In the genomic region with DNA sequence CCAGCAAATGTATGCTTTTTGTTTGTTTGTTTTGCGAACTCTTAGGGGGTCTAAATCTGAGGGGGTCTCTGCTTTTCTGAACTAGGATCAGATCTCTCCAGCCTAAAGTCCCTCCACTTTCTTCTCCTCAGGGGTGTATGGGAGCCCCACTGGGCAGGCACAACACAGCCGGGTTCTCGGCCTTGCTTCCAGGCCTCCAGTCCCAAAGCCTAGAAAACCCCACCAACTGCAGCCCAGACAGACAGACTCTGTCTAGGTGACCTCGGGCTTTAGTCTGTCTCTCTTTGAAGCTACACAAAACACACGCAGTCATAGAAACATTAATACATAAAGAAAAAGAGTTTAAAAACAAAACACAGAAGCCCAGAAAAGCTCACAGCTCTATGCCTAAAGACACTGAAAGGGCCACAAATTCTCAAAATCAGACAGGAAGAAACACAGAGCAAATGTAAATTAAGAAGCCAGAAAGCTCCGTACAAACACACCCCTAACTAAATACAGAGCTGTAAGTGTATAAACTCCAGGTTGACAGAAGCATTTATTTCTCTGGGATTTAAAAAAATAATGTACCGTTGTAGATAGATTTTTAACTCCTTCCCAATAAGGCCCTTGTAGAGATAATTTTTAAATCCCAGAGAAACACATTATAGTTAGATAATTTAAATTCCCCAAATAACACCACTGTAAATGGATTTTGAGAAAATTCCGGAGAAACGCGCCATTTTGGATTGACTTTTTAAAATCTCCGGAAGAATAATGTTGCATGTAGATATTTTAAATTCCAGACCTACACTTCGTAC, we compare ENCODE assay signal across 1 cellular context.
TF ChIP-seq lines count a peak whose summit lies in the region.

No MANE protein-coding gene starts in this region.

TF ChIP-seq in SK-N-SH treated with all-trans-retinoic acid at 6 μM for 48 hours, 23 proteins besides CTCF, POLR2A, EP300 and RAD21 (continued from another document):
- TF ChIP-seq, protein P1, sequence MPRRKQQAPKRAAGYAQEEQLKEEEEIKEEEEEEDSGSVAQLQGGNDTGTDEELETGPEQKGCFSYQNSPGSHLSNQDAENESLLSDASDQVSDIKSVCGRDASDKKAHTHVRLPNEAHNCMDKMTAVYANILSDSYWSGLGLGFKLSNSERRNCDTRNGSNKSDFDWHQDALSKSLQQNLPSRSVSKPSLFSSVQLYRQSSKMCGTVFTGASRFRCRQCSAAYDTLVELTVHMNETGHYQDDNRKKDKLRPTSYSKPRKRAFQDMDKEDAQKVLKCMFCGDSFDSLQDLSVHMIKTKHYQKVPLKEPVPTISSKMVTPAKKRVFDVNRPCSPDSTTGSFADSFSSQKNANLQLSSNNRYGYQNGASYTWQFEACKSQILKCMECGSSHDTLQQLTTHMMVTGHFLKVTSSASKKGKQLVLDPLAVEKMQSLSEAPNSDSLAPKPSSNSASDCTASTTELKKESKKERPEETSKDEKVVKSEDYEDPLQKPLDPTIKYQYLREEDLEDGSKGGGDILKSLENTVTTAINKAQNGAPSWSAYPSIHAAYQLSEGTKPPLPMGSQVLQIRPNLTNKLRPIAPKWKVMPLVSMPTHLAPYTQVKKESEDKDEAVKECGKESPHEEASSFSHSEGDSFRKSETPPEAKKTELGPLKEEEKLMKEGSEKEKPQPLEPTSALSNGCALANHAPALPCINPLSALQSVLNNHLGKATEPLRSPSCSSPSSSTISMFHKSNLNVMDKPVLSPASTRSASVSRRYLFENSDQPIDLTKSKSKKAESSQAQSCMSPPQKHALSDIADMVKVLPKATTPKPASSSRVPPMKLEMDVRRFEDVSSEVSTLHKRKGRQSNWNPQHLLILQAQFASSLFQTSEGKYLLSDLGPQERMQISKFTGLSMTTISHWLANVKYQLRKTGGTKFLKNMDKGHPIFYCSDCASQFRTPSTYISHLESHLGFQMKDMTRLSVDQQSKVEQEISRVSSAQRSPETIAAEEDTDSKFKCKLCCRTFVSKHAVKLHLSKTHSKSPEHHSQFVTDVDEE (CRISPR knock-in tag; IDR thresholded peaks at IDR 0.05), result no peak
- TF ChIP-seq ZNF8 (CRISPR knock-in tag; IDR thresholded peaks at IDR 0.05), result no peak
- no peak for TF ChIP-seq ZNF70 (CRISPR knock-in tag; IDR thresholded peaks at IDR 0.05)
- no peak for TF ChIP-seq PPARA (CRISPR knock-in tag; IDR thresholded peaks at IDR 0.05; ENCODE audit: borderline replicate concordance)
- TF ChIP-seq SNAI2 (CRISPR knock-in tag; IDR thresholded peaks at IDR 0.05), result no peak
- no peak for TF ChIP-seq ZFP30 (CRISPR knock-in tag; IDR thresholded peaks at IDR 0.05)
- TF ChIP-seq TCF4 (CRISPR knock-in tag; IDR thresholded peaks at IDR 0.05; ENCODE audit: borderline replicate concordance), result no peak
- TF ChIP-seq, protein P2, sequence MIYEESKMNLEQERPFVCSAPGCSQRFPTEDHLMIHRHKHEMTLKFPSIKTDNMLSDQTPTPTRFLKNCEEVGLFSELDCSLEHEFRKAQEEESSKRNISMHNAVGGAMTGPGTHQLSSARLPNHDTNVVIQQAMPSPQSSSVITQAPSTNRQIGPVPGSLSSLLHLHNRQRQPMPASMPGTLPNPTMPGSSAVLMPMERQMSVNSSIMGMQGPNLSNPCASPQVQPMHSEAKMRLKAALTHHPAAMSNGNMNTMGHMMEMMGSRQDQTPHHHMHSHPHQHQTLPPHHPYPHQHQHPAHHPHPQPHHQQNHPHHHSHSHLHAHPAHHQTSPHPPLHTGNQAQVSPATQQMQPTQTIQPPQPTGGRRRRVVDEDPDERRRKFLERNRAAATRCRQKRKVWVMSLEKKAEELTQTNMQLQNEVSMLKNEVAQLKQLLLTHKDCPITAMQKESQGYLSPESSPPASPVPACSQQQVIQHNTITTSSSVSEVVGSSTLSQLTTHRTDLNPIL (CRISPR knock-in tag; IDR thresholded peaks at IDR 0.05; ENCODE audit: low read depth), result no peak
TF ChIP-seq in SK-N-SH treated with all-trans-retinoic acid at 6 μM for 48 hours: peak in this region for 0.
